In genomic region chr16:787261-787966, GRCh38 we compare ENCODE assay signal across 1 cellular context.
TF ChIP-seq lines count a peak whose summit lies in the region.

No MANE protein-coding gene starts in this region.

TF ChIP-seq in HepG2, 621 proteins besides CTCF, POLR2A, EP300 and RAD21 (continues in another document):
- TF ChIP-seq SALL2 (CRISPR knock-in tag; IDR thresholded peaks at IDR 0.05) (no peak), ATF3 (CRISPR knock-in tag; IDR thresholded peaks at IDR 0.05) (no peak), TBP (CRISPR knock-in tag; IDR thresholded peaks at IDR 0.05) (no peak), ZFP36L1 (CRISPR knock-in tag; IDR thresholded peaks at IDR 0.05) (no peak), ARID3A (IDR thresholded peaks at IDR 0.05; ENCODE audit: low read depth, low read length) (no peak), ZNF629 (CRISPR knock-in tag; conservative IDR thresholded peaks at IDR 0.05) (no peak), KAT7 (CRISPR knock-in tag; IDR thresholded peaks at IDR 0.05; ENCODE audit: borderline replicate concordance) (no peak), PLRG1 (conservative IDR thresholded peaks at IDR 0.05) (no peak), ZNF33B (CRISPR knock-in tag; IDR thresholded peaks at IDR 0.05) (no peak), ZNF317 (CRISPR knock-in tag; IDR thresholded peaks at IDR 0.05) (no peak), ZC3H4 (CRISPR knock-in tag; IDR thresholded peaks at IDR 0.05; ENCODE audit: borderline replicate concordance) (no peak), ZEB1 (IDR thresholded peaks at IDR 0.05; ENCODE audit: insufficient replicate concordance, low read depth) (no peak), NONO (IDR thresholded peaks at IDR 0.05) (no peak), NONO (CRISPR knock-in tag; conservative IDR thresholded peaks at IDR 0.05) (no peak), GPN1 (CRISPR knock-in tag; IDR thresholded peaks at IDR 0.05; ENCODE audit: borderline replicate concordance) (no peak), PHF8 (CRISPR knock-in tag; IDR thresholded peaks at IDR 0.05) (peak; percentile 8; the same call in 1 of the 2 replicates), ZNF644 (CRISPR knock-in tag; IDR thresholded peaks at IDR 0.05; ENCODE audit: low read depth) (no peak), LBX2 (CRISPR knock-in tag; IDR thresholded peaks at IDR 0.05; ENCODE audit: borderline replicate concordance) (no peak), BCLAF1 (IDR thresholded peaks at IDR 0.05) (no peak), PATZ1 (CRISPR knock-in tag; IDR thresholded peaks at IDR 0.05) (no peak), SRY (CRISPR knock-in tag; IDR thresholded peaks at IDR 0.05) (no peak), ZNF768 (CRISPR knock-in tag; IDR thresholded peaks at IDR 0.05) (0 out of 2 replicates have a peak, but pooled peaks have one; percentile 4), NR1H2 (CRISPR knock-in tag; IDR thresholded peaks at IDR 0.05; ENCODE audit: borderline replicate concordance, low read depth) (no peak), AKAP8 (CRISPR knock-in tag; IDR thresholded peaks at IDR 0.05) (no peak), NFIC (IDR thresholded peaks at IDR 0.05; ENCODE audit: low read length) (no peak), ZNF138 (CRISPR knock-in tag; IDR thresholded peaks at IDR 0.05; ENCODE audit: low read depth) (no peak), ZNF616 (CRISPR knock-in tag; IDR thresholded peaks at IDR 0.05; ENCODE audit: low read depth) (0 out of 2 replicates have a peak, but pooled peaks have one; percentile 45), THAP7 (CRISPR knock-in tag; IDR thresholded peaks at IDR 0.05) (no peak), KDM2A (CRISPR knock-in tag; IDR thresholded peaks at IDR 0.05; ENCODE audit: borderline replicate concordance, low read depth) (no peak), SALL1 (CRISPR knock-in tag; IDR thresholded peaks at IDR 0.05) (peak; percentile 17), ELF3 (CRISPR knock-in tag; IDR thresholded peaks at IDR 0.05) (no peak), ZBTB21 (CRISPR knock-in tag; IDR thresholded peaks at IDR 0.05) (no peak), MAX (IDR thresholded peaks at IDR 0.05) (peak; percentile 40; the same call in 1 of the 2 replicates), HBP1 (CRISPR knock-in tag; IDR thresholded peaks at IDR 0.05; ENCODE audit: low read depth) (no peak), DNMT3B (CRISPR knock-in tag; conservative IDR thresholded peaks at IDR 0.05) (no peak), PRMT3 (CRISPR knock-in tag; IDR thresholded peaks at IDR 0.05; ENCODE audit: borderline replicate concordance, low read depth) (0 out of 2 replicates have a peak, but pooled peaks have one; percentile 48), TAF1 (CRISPR knock-in tag; IDR thresholded peaks at IDR 0.05) (no peak), ISX (CRISPR knock-in tag; conservative IDR thresholded peaks at IDR 0.05) (no peak), NFYC (CRISPR knock-in tag; IDR thresholded peaks at IDR 0.05) (no peak), CREB3 (CRISPR knock-in tag; IDR thresholded peaks at IDR 0.05) (no peak), ZNF530 (CRISPR knock-in tag; IDR thresholded peaks at IDR 0.05; ENCODE audit: low read depth) (no peak), CENPT (CRISPR knock-in tag; IDR thresholded peaks at IDR 0.05; ENCODE audit: low read depth) (no peak), ZFX (CRISPR knock-in tag; IDR thresholded peaks at IDR 0.05; ENCODE audit: low read depth) (no peak; the same call in 1 of the 2 replicates), NFIB (CRISPR knock-in tag; IDR thresholded peaks at IDR 0.05; ENCODE audit: borderline replicate concordance) (no peak), ZNF430 (CRISPR knock-in tag; IDR thresholded peaks at IDR 0.05) (no peak), PHF20 (CRISPR knock-in tag; IDR thresholded peaks at IDR 0.05) (no peak; the same call in 1 of the 2 replicates), ZBTB8A (CRISPR knock-in tag; IDR thresholded peaks at IDR 0.05; ENCODE audit: borderline replicate concordance, low read depth) (no peak), ZFAT (CRISPR knock-in tag; conservative IDR thresholded peaks at IDR 0.05) (no peak), ZNF335 (CRISPR knock-in tag; IDR thresholded peaks at IDR 0.05) (no peak), SP5 (CRISPR knock-in tag; IDR thresholded peaks at IDR 0.05; ENCODE audit: borderline replicate concordance, low read depth) (no peak), ZBTB25 (CRISPR knock-in tag; IDR thresholded peaks at IDR 0.05) (no peak), MXD1 (CRISPR knock-in tag; IDR thresholded peaks at IDR 0.05) (peak; percentile 13; the same call in 1 of the 2 replicates), FLYWCH1 (CRISPR knock-in tag; IDR thresholded peaks at IDR 0.05) (no peak), TOPORS (CRISPR knock-in tag; IDR thresholded peaks at IDR 0.05) (no peak; the same call in 1 of the 2 replicates), ZNF432 (CRISPR knock-in tag; IDR thresholded peaks at IDR 0.05; ENCODE audit: borderline replicate concordance) (no peak), CBX2 (IDR thresholded peaks at IDR 0.05; ENCODE audit: low read depth, low read length) (no peak), CBX2 (CRISPR knock-in tag; IDR thresholded peaks at IDR 0.05; ENCODE audit: low read depth) (no peak), RXRA (CRISPR knock-in tag; IDR thresholded peaks at IDR 0.05) (peak; percentile 46; the same call in 1 of the 2 replicates), TCF12 (IDR thresholded peaks at IDR 0.05) (no peak), TCF12 (CRISPR knock-in tag; IDR thresholded peaks at IDR 0.05) (no peak), SP2 (CRISPR knock-in tag; IDR thresholded peaks at IDR 0.05) (no peak), ZNF143 (CRISPR knock-in tag; IDR thresholded peaks at IDR 0.05) (no peak), ATF7-NPFF (CRISPR knock-in tag; IDR thresholded peaks at IDR 0.05; ENCODE audit: low read depth) (peak; percentile 39; the same call in 1 of the 2 replicates), SAP130 (CRISPR knock-in tag; IDR thresholded peaks at IDR 0.05; ENCODE audit: low read depth) (peak; percentile 9; the same call in 1 of the 2 replicates), ZFP1 (CRISPR knock-in tag; IDR thresholded peaks at IDR 0.05) (no peak), TAF15 (IDR thresholded peaks at IDR 0.05; ENCODE audit: low read depth, low read length, poor library complexity, severe bottlenecking) (no peak), NR2C2 (CRISPR knock-in tag; IDR thresholded peaks at IDR 0.05; ENCODE audit: borderline replicate concordance) (no peak), TEAD2 (CRISPR knock-in tag; IDR thresholded peaks at IDR 0.05) (no peak)
